In genomic region chr3:138774529-138775253, GRCh38 we compare ENCODE assay signal across 8 cellular contexts.
DNase-seq lines count a peak whose midpoint lies in the region; TF ChIP-seq lines count a peak whose summit lies in the region.

No MANE protein-coding gene starts in this region.

- H3K9me3 ChIP-seq in suprapubic skin = no peaks in the 10 kb centered on the region

- peaks cover 2 to 5% of the 10 kb centered on the region in 2 donors for H3K4me1 Mint-ChIP-seq in immature natural killer cell

- H3K4me1 ChIP-seq in suprapubic skin = peaks cover 27% of the 10 kb centered on the region

- peak overlapping the region; percentile 83 for H3K27ac ChIP-seq in suprapubic skin

- peaks cover 0 to 4% (median 3%) of the 10 kb centered on the region in 3 donors for H3K36me3 Mint-ChIP-seq in immature natural killer cell

- H3K9me3 Mint-ChIP-seq in immature natural killer cell = no peaks in the 10 kb centered on the region

- H3K36me3 ChIP-seq in suprapubic skin = no peaks in the 10 kb centered on the region

- no peak for TF ChIP-seq EP300 in suprapubic skin (IDR thresholded peaks at IDR 0.05)

- no peak overlapping the region for H3K4me3 ChIP-seq in cardiac fibroblast (replicated peaks in 1 of 2; ENCODE audit: low read depth in 2 of 2, low read length in 2 of 2)
- no peak overlapping the region for H3K4me3 ChIP-seq in suprapubic skin

- H3K27me3 Mint-ChIP-seq in immature natural killer cell (ENCODE audit: low read depth in 3 of 3) = no peaks in the 10 kb centered on the region

- H3K27ac Mint-ChIP-seq in immature natural killer cell = peak overlapping the region in 1 of 6 donors; percentile 46

- DNase-seq in stimulated activated CD4-positive, alpha-beta T cell treated with anti-CD3 and anti-CD28 coated beads, Interleukin-1b, Interleukin-23, amount 100 ng/mL, for 48 hours = peak; percentile 41
- DNase-seq in stimulated activated CD4-positive, alpha-beta T cell treated with anti-CD3 and anti-CD28 coated beads, Interleukin-12 subunit alpha, Interleukin-12 subunit beta, amount 100 ng/mL, for 4 hours = no peak
- peak; percentile 99 for DNase-seq in HS-5 (ENCODE audit: low read depth)
- peak; percentile 87 for DNase-seq in NCI-H774 (lab: John Stamatoyannopoulos, UW)
- peak; percentile 98 to 100 for DNase-seq in cardiac fibroblast (ENCODE audit: low read depth in 2 of 2)
- DNase-seq in left kidney (ENCODE audit: low read depth, low spot score) = peak; percentile 58
- no peak for DNase-seq in suprapubic skin (ENCODE audit: low spot score in 2 of 2)
- DNase-seq in immature natural killer cell = no peak

- no peaks in the 10 kb centered on the region for H3K27me3 ChIP-seq in suprapubic skin

- no peak overlapping the region for H3K4me3 Mint-ChIP-seq in immature natural killer cell

- TF ChIP-seq CTCF in cardiac fibroblast (IDR thresholded peaks at IDR 0.05; ENCODE audit: low read depth, low read length) (no peak), suprapubic skin (IDR thresholded peaks at IDR 0.05) (no peak)

- TF ChIP-seq POLR2A in suprapubic skin (IDR thresholded peaks at IDR 0.05) = no peak

Comparison
In these comparisons a context has a peak if more than half of its experiments do, and no peak if none do; other contexts are left out.
1. DNase-seq: peak in stimulated activated CD4-positive, alpha-beta T cell treated with anti-CD3 and anti-CD28 coated beads, Interleukin-1b, Interleukin-23, amount 100 ng/mL, for 48 hours (single experiment), HS-5 (single experiment), NCI-H774 (single experiment), cardiac fibroblast (2 of 2) and left kidney (single experiment); none in stimulated activated CD4-positive, alpha-beta T cell treated with anti-CD3 and anti-CD28 coated beads, Interleukin-12 subunit alpha, Interleukin-12 subunit beta, amount 100 ng/mL, for 4 hours (single experiment), suprapubic skin (0 of 2) and immature natural killer cell (0 of 3).